In the genomic region with DNA sequence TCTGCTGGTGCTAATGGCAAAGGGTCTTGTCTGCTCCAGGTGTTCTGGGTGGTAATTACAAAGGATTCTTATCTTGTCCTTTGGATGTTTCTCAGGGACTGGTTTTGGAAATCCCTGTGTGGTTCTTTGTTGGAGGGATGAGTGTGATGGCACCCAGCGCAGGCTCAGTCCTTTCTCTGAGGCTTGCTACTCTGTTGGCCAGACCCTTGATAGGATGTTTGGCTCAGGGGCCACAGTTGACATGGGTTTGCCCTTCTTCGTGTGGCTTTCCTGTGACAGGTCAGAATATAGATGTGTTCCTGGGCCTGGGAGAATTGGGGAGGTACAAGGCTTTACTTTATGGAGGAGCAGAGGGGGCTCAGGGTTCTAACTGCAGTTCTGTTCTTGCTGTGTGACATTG, we compare ENCODE assay signal across 14 cellular contexts. TPM values are rescaled to one million over a fixed set of nuclear protein-coding genes. Genes with fewer than 3 reads are reported as not detected.
DNase-seq lines count a peak whose midpoint lies in the region; ATAC-seq and TF ChIP-seq lines count a peak whose summit lies in the region.
"Had no signal": no experiment of that assay in that cellular context is flagged by ENCODE, and none has a peak within 500 bp of the region (broad histone marks: within the 10 kb centered on the region; RNA-seq: fewer than 3 reads in every experiment).

No MANE protein-coding gene starts in this region.

- H3K9me3 ChIP-seq in right cardiac atrium (ENCODE audit: control insufficient read depth, low read length) = no peaks in the 10 kb centered on the region
- no peaks in the 10 kb centered on the region for H3K9me3 ChIP-seq in sigmoid colon
- H3K9me3 ChIP-seq in naive thymus-derived CD4-positive, alpha-beta T cell (ENCODE audit: control insufficient read depth in 2 of 3, low read length in 3 of 3) = no peaks in the 10 kb centered on the region

- CTCF ChIA-PET in naive thymus-derived CD4-positive, alpha-beta T cell (lab: Charles Lee) = interaction anchor here (0.8 kb wide), 1 partner anchor 1211 kb away, joined by 3 read pairs; no protein-coding TSS in a partner anchor
- CTCF ChIA-PET in GM10248 (lab: Yijun Ruan, JAX) = interaction anchor here (0.8 to 29.7 kb wide), 6 partner anchors 10 to 314 kb away, joined by 3 to 605 read pairs (median 107); no protein-coding TSS in a partner anchor

- ATAC-seq in right cardiac atrium = no peak
- ATAC-seq in naive thymus-derived CD4-positive, alpha-beta T cell = no peak
- no peak for ATAC-seq in GM19395 (IDR thresholded peaks at IDR 0.05; ENCODE audit: unreplicated experiment)
- ATAC-seq: foreskin keratinocyte, K562 had no signal

- peaks cover 0 to 1% (median 0%) of the 10 kb centered on the region in 11 donors for H3K9me3 Mint-ChIP-seq in naive thymus-derived CD4-positive, alpha-beta T cell

- TF ChIP-seq EP300 in sigmoid colon (IDR thresholded peaks at IDR 0.05) = no peak

- peaks cover 42% of the 10 kb centered on the region for H3K4me1 ChIP-seq in right cardiac atrium (ENCODE audit: control insufficient read depth, insufficient read depth, low read length)
- peaks cover 0 to 86% (median 77%) of the 10 kb centered on the region in 4 donors for H3K4me1 ChIP-seq in sigmoid colon
- H3K4me1 ChIP-seq in naive thymus-derived CD4-positive, alpha-beta T cell (ENCODE audit: control insufficient read depth in 2 of 2, insufficient read depth in 2 of 2, low read length in 2 of 2) = peaks cover 1 to 2% of the 10 kb centered on the region in 2 donors

- 42% methylated on average over 2 of the region's 2 CpGs for whole genome bisulfite sequencing in right cardiac atrium
- WGBS in sigmoid colon, 2 donors = 71 to 75% methylated on average over 2 of the region's 2 CpGs

- H3K27ac ChIP-seq in right cardiac atrium (ENCODE audit: low read length) (peak overlapping the region; percentile 94), sigmoid colon (peak overlapping the region; percentile 94 to 100 (median 98))
- no peak overlapping the region for H3K27ac ChIP-seq in naive thymus-derived CD4-positive, alpha-beta T cell (ENCODE audit: low read depth, low read length)
- H3K27ac ChIP-seq: C4-2B, foreskin keratinocyte had no signal

- TF ChIP-seq CTCF in AG09309 (IDR thresholded peaks at IDR 0.05; ENCODE audit: control insufficient read depth, insufficient read depth, low read depth, low read length, missing control alignments) (no peak), astrocyte of the cerebellum (IDR thresholded peaks at IDR 0.05; ENCODE audit: low read depth, low read length, missing control alignments) (no peak), sigmoid colon (IDR thresholded peaks at IDR 0.05) (no peak), GM10248 (IDR thresholded peaks at IDR 0.05; ENCODE audit: control extremely low read depth, extremely low read depth, low read depth, missing control alignments) (no peak)

- no peaks in the 10 kb centered on the region for H3K36me3 ChIP-seq in sigmoid colon
- no peaks in the 10 kb centered on the region for H3K36me3 ChIP-seq in naive thymus-derived CD4-positive, alpha-beta T cell (ENCODE audit: control insufficient read depth in 2 of 3, insufficient read depth in 3 of 3, low read length in 3 of 3)

- peak overlapping the region; percentile 47 for H3K4me3 ChIP-seq in AG09309 (ENCODE audit: control insufficient read depth, low read depth, low read length)
- H3K4me3 ChIP-seq in astrocyte of the cerebellum (ENCODE audit: low read depth, low read length) = peak overlapping the region; percentile 75
- H3K4me3 ChIP-seq in right cardiac atrium (ENCODE audit: low read length) = peak overlapping the region; percentile 39
- peak overlapping the region; percentile 59 to 85 (median 68) for H3K4me3 ChIP-seq in sigmoid colon
- H3K4me3 ChIP-seq in naive thymus-derived CD4-positive, alpha-beta T cell (ENCODE audit: low read length) = no peak overlapping the region
- H3K4me3 ChIP-seq: K562 had no signal

- no peaks in the 10 kb centered on the region for H3K27me3 ChIP-seq in right cardiac atrium (ENCODE audit: control insufficient read depth, insufficient read depth)
- no peaks in the 10 kb centered on the region for H3K27me3 ChIP-seq in sigmoid colon
- H3K27me3 ChIP-seq in naive thymus-derived CD4-positive, alpha-beta T cell (ENCODE audit: control insufficient read depth in 2 of 2, insufficient read depth in 2 of 2, low read length in 2 of 2) = peaks cover 0 to 4% of the 10 kb centered on the region in 2 donors
- H3K27me3 ChIP-seq: foreskin keratinocyte had no signal

- H3K4me1 Mint-ChIP-seq in naive thymus-derived CD4-positive, alpha-beta T cell = peaks cover 4 to 15% (median 5%) of the 10 kb centered on the region in 7 donors

- H3K27ac Mint-ChIP-seq in naive thymus-derived CD4-positive, alpha-beta T cell = no peak overlapping the region
- H3K27ac Mint-ChIP-seq: activated naive CD8-positive, alpha-beta T cell had no signal

- POLR2A ChIA-PET in naive thymus-derived CD4-positive, alpha-beta T cell (lab: Charles Lee) = no interaction called here
- POLR2A ChIA-PET in GM10248 (lab: Yijun Ruan, JAX) = no interaction called here

- no peaks in the 10 kb centered on the region for H3K36me3 Mint-ChIP-seq in naive thymus-derived CD4-positive, alpha-beta T cell
- H3K36me3 Mint-ChIP-seq: activated naive CD8-positive, alpha-beta T cell had no signal

- intact Hi-C loops in right cardiac atrium (cut with DNase I) = no loop called here
- intact Hi-C loops in sigmoid colon (cut with DNase I) = no loop called here
- intact Hi-C loops in naive thymus-derived CD4-positive, alpha-beta T cell (cut with micrococcal nuclease) = no loop called here

- peaks cover 0 to 27% (median 5%) of the 10 kb centered on the region in 5 donors for H3K27me3 Mint-ChIP-seq in naive thymus-derived CD4-positive, alpha-beta T cell

- in situ Hi-C loops in astrocyte of the cerebellum (cut with HindIII; ENCODE audit: low sequenced_read_pairs) = no loop called here

- DNase-seq in AG09309 (ENCODE audit: low read depth) (no peak), astrocyte of the cerebellum (ENCODE audit: low read depth) (no peak), right cardiac atrium (no peak), sigmoid colon (peak; percentile 62), mesenteric fat pad (ENCODE audit: low spot score) (no peak), GM10248 (ENCODE audit: extremely low spot score) (no peak)
- no peak for DNase-seq in naive thymus-derived CD4-positive, alpha-beta T cell
- DNase-seq: activated CD4-positive, alpha-beta T cell treated with anti-CD3 and anti-CD28 coated beads for 4 hours; foreskin keratinocyte; NCI-H345 had no signal

- H3K4me3 Mint-ChIP-seq in naive thymus-derived CD4-positive, alpha-beta T cell = peak overlapping the region in 2 of 10 donors; percentile 6 to 12
- H3K4me3 Mint-ChIP-seq: activated naive CD8-positive, alpha-beta T cell had no signal

- no peak for TF ChIP-seq POLR2A in sigmoid colon (IDR thresholded peaks at IDR 0.05)

RNA-seq across cellular contexts. Expression of gene ARHGEF17, which starts 4.0 kb away (rescaled TPM):
- total RNA-seq in right cardiac atrium = 10 to 100 TPM; 47.6 to 53.8 (median 49.3) TPM
- 34.0 TPM for polyA plus RNA-seq in right cardiac atrium
- total RNA-seq in sigmoid colon = 100 to 1,000 TPM in 1 of 4 donors, 10 to 100 TPM in 3; 38.2 to 104 (median 66.9) TPM
- polyA plus RNA-seq in sigmoid colon = 10 to 100 TPM in 1 of 3 donors, 1 to 10 TPM in 2; 1.8 to 15.9 (median 2.4) TPM
- total RNA-seq in naive thymus-derived CD4-positive, alpha-beta T cell = 1 to 10 TPM in 1 of 5 experiments, under 1 TPM in 2, not detected in 2; 0.11 to 1.1 (median 0.98) TPM
- not detected for polyA plus RNA-seq in naive thymus-derived CD4-positive, alpha-beta T cell
- total RNA-seq in mesenteric fat pad = 49.8 TPM

RNA-seq across cellular contexts. Expression of gene P2RY6, which starts 39.9 kb away (rescaled TPM):
- total RNA-seq in right cardiac atrium (1 to 10 TPM in 3 of 4 donors, under 1 TPM in 1; 0.96 to 2.7 (median 2.0) TPM), sigmoid colon (1 to 10 TPM in 3 of 4 donors, not detected in 1; 1.2 to 2.6 (median 2.5) TPM), mesenteric fat pad (6.7 TPM)
- polyA plus RNA-seq in right cardiac atrium (0.70 TPM), sigmoid colon (1 to 10 TPM; 2.4 to 5.5 (median 2.5) TPM)
- 1 to 10 TPM in 1 of 5 experiments, under 1 TPM in 2, not detected in 2; 0.34 to 1.8 (median 0.92) TPM for total RNA-seq in naive thymus-derived CD4-positive, alpha-beta T cell
- not detected for polyA plus RNA-seq in naive thymus-derived CD4-positive, alpha-beta T cell
- total RNA-seq: foreskin keratinocyte, K562 had no signal
- polyA plus RNA-seq: foreskin keratinocyte, K562 had no signal

Comparison
In these comparisons a context has a peak if more than half of its experiments do, and no peak if none do; other contexts are left out.
1. RNA of gene ARHGEF17, which starts 4.0 kb away (total RNA-seq): 38.2 to 104 TPM in sigmoid colon, 49.8 TPM in mesenteric fat pad (single experiment) and 47.6 to 53.8 TPM in right cardiac atrium; 0.11 to 1.1 TPM in naive thymus-derived CD4-positive, alpha-beta T cell; every median in the first group is over 10 times any median in the second.